ENCODE assay signal across 13 cellular contexts in genomic region chr6:43953794-43954310, GRCh38.
DNase-seq lines count a peak whose midpoint lies in the region; TF ChIP-seq lines count a peak whose summit lies in the region.
"Had no signal": no experiment of that assay in that cellular context is flagged by ENCODE, and none has a peak within 500 bp of the region (broad histone marks: within the 10 kb centered on the region; RNA-seq: fewer than 3 reads in every experiment).

No MANE protein-coding gene starts in this region.

- TF ChIP-seq CTCF in cardiac fibroblast (IDR thresholded peaks at IDR 0.05; ENCODE audit: low read depth, low read length): peak; percentile 51
- TF ChIP-seq CTCF in type B pancreatic cell (conservative IDR thresholded peaks at IDR 0.05): peak; percentile 58
- TF ChIP-seq CTCF in GM13977 (IDR thresholded peaks at IDR 0.05; ENCODE audit: extremely low read depth, insufficient read depth, missing control alignments): no peak

- H3K27me3 Mint-ChIP-seq in type B pancreatic cell: no peaks in the 10 kb centered on the region

- DNase-seq in activated CD4-positive, CD25-positive, alpha-beta regulatory T cell treated with anti-CD3 and anti-CD28 coated beads, Interleukin-2, amount 50 U/mL, for 72 hours: peak; percentile 9
- DNase-seq in activated CD4-positive, CD25-positive, alpha-beta regulatory T cell (lab: John Stamatoyannopoulos, UW): no peak
- peak; percentile 33 to 34 for DNase-seq in cardiac fibroblast (ENCODE audit: low read depth in 2 of 2)
- DNase-seq in iris pigment epithelial cell (ENCODE audit: low read depth): peak; percentile 30
- DNase-seq in type B pancreatic cell (ENCODE audit: extremely low spot score, unreplicated experiment): peak; percentile 69
- DNase-seq in KG1 (lab: John Stamatoyannopoulos, UW): no peak
- DNase-seq in foreskin melanocyte: no peak
- no peak for DNase-seq in GM13977 (ENCODE audit: low spot score)
- DNase-seq: effector memory CD8-positive, alpha-beta T cell had no signal

- no peak overlapping the region for H3K27ac Mint-ChIP-seq in type B pancreatic cell
- H3K27ac Mint-ChIP-seq: activated T-helper 2 cell treated with anti-CD3 and anti-CD28 coated beads, Interferon-gamma antibody, Interleukin-2, Interleukin-4, amounts not matched to agents 10 μg/mL and 5 μg/mL and 100 μg/mL, durations not matched to agents 14 hours and 24 hours and 36 hours; effector memory CD8-positive, alpha-beta T cell; memory B cell had no signal

- peaks cover 5% of the 10 kb centered on the region for H3K9me3 Mint-ChIP-seq in type B pancreatic cell

- in situ Hi-C loops in GM13977 (cut with MboI; ENCODE audit: low pct_unique_long_range_greater_than_20kb, low sequenced_read_pairs, unreplicated experiment): no loop called here

- H3K4me3 ChIP-seq in cardiac fibroblast (replicated peaks in 1 of 2; ENCODE audit: low read depth in 2 of 2, low read length in 2 of 2): no peak overlapping the region
- H3K4me3 ChIP-seq: A549, tibial nerve had no signal

- H3K4me1 Mint-ChIP-seq in type B pancreatic cell (ENCODE audit: unreplicated experiment): peaks cover 19% of the 10 kb centered on the region
- H3K4me1 Mint-ChIP-seq: memory B cell had no signal

- no peaks in the 10 kb centered on the region for H3K36me3 Mint-ChIP-seq in type B pancreatic cell

- no peak overlapping the region for H3K4me3 Mint-ChIP-seq in type B pancreatic cell
- H3K4me3 Mint-ChIP-seq: effector memory CD8-positive, alpha-beta T cell; memory B cell had no signal

Comparison
In these comparisons a context has a peak if more than half of its experiments do, and no peak if none do; other contexts are left out.
1. DNase-seq: peak in activated CD4-positive, CD25-positive, alpha-beta regulatory T cell treated with anti-CD3 and anti-CD28 coated beads, Interleukin-2, amount 50 U/mL, for 72 hours (single experiment), cardiac fibroblast (2 of 2), iris pigment epithelial cell (single experiment) and type B pancreatic cell (single experiment); none in activated CD4-positive, CD25-positive, alpha-beta regulatory T cell (0 of 4), KG1 (single experiment), foreskin melanocyte (single experiment) and GM13977 (single experiment).